In the genomic region with DNA sequence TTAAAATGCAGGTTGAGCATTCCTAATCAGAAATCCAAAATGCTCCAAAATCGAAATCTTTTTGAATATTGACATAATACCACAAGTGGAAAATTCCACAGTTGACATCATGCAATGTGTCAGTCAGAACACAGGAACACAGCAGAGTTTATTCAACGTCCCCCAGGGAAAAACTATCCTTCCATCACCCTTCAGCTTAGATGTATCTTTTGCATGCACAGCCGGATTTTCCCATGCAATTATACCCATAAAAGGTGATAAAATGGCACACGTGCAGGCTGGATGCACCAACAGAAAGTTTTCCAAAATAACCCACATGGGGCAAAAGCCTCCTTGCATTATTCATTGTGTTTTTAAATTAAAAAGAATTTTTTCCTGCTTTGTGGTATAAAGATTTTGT, we compare ENCODE assay signal across 1 cellular context.
A peak's percentile ranks its signal among the peaks of the same experiment; 100 is the strongest.
TF ChIP-seq lines count a peak whose summit lies in the region.

No MANE protein-coding gene starts in this region.

TF ChIP-seq in HEK293, 187 proteins besides CTCF, POLR2A, EP300 and RAD21 (continued from another document):
- TF ChIP-seq PRDM10 (tag by site-specific recombination; IDR thresholded peaks at IDR 0.05) (peak; percentile 48), ZNF10 (tag by site-specific recombination; IDR thresholded peaks at IDR 0.05) (peak; percentile 34; the same call in 1 of the 2 replicates), ZNF629 (tag by site-specific recombination; IDR thresholded peaks at IDR 0.05) (peak; percentile 49; the same call in 1 of the 2 replicates), ZNF394 (tag by site-specific recombination; IDR thresholded peaks at IDR 0.05; ENCODE audit: borderline replicate concordance) (no peak), ZNF768 (tag by site-specific recombination; IDR thresholded peaks at IDR 0.05) (no peak), TSHZ1 (tag by site-specific recombination; IDR thresholded peaks at IDR 0.05; ENCODE audit: borderline replicate concordance) (no peak), ZXDB (tag by site-specific recombination; IDR thresholded peaks at IDR 0.05) (no peak), BCL11A (tag by site-specific recombination; IDR thresholded peaks at IDR 0.05; ENCODE audit: low read depth) (no peak)
- TF ChIP-seq, protein P1, sequence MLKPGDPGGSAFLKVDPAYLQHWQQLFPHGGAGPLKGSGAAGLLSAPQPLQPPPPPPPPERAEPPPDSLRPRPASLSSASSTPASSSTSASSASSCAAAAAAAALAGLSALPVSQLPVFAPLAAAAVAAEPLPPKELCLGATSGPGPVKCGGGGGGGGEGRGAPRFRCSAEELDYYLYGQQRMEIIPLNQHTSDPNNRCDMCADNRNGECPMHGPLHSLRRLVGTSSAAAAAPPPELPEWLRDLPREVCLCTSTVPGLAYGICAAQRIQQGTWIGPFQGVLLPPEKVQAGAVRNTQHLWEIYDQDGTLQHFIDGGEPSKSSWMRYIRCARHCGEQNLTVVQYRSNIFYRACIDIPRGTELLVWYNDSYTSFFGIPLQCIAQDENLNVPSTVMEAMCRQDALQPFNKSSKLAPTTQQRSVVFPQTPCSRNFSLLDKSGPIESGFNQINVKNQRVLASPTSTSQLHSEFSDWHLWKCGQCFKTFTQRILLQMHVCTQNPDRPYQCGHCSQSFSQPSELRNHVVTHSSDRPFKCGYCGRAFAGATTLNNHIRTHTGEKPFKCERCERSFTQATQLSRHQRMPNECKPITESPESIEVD (tag by site-specific recombination; IDR thresholded peaks at IDR 0.05), result peak; percentile 70
- TF ChIP-seq, protein P2, sequence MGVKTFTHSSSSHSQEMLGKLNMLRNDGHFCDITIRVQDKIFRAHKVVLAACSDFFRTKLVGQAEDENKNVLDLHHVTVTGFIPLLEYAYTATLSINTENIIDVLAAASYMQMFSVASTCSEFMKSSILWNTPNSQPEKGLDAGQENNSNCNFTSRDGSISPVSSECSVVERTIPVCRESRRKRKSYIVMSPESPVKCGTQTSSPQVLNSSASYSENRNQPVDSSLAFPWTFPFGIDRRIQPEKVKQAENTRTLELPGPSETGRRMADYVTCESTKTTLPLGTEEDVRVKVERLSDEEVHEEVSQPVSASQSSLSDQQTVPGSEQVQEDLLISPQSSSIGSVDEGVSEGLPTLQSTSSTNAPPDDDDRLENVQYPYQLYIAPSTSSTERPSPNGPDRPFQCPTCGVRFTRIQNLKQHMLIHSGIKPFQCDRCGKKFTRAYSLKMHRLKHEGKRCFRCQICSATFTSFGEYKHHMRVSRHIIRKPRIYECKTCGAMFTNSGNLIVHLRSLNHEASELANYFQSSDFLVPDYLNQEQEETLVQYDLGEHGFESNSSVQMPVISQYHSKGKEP (tag by site-specific recombination; IDR thresholded peaks at IDR 0.05), result peak; percentile 73
- TF ChIP-seq, protein P3, sequence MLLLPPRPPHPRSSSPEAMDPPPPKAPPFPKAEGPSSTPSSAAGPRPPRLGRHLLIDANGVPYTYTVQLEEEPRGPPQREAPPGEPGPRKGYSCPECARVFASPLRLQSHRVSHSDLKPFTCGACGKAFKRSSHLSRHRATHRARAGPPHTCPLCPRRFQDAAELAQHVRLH (tag by site-specific recombination; IDR thresholded peaks at IDR 0.05), result no peak
